In the genomic region with DNA sequence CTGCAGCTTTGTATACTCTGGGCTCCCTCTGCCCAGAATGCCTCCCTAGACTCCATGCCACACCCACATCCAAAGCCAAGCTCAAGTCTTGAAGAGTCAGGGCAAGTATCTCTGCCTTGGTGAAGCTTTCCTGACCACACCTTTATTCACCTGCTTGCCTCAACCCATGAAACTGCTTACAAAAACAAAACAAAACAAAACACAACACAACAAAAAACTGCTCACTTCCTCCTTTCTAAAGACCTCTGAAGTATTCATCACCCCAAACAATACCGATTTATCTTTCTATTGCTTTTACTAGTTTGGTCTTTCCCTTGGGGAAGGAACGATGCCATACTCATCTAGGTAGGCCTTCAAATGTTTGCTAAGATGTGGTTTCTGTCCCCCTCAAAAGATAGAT, we compare ENCODE assay signal across 14 cellular contexts.
"Had no signal": no experiment of that assay in that cellular context is flagged by ENCODE, and none has a peak within 500 bp of the region (broad histone marks: within the 10 kb centered on the region; RNA-seq: fewer than 3 reads in every experiment).

No MANE protein-coding gene starts in this region.

- H3K27ac Mint-ChIP-seq: activated B cell treated with CpG ODN at 0.5 μM for 24 hours; natural killer cell treated with Interleukin-12 subunit alpha and Interleukin-12 subunit beta and Interleukin-15 and Interleukin-18, amount 100 ng/mL, for 72 hours had no signal

- H3K4me3 ChIP-seq: cardiac muscle cell, colonic mucosa, thoracic aorta had no signal

- H3K9me3 ChIP-seq: colonic mucosa, thoracic aorta had no signal

- H3K4me3 Mint-ChIP-seq: activated B cell treated with CpG ODN at 0.5 μM for 24 hours; natural killer cell treated with Interleukin-12 subunit alpha and Interleukin-12 subunit beta and Interleukin-15 and Interleukin-18, amount 100 ng/mL, for 72 hours had no signal

- H3K27me3 ChIP-seq: cardiac muscle cell, colonic mucosa, foreskin keratinocyte had no signal

- H3K4me1 Mint-ChIP-seq: activated B cell treated with CpG ODN at 0.5 μM for 24 hours had no signal

- H3K9me3 Mint-ChIP-seq: activated B cell treated with CpG ODN at 0.5 μM for 24 hours; activated naive CD4-positive, alpha-beta T cell treated with anti-CD3 and anti-CD28 coated beads, Interleukin-2, amount 50 U/mL, for 72 hours; natural killer cell treated with Interleukin-12 subunit alpha and Interleukin-12 subunit beta and Interleukin-15 and Interleukin-18, amount 100 ng/mL, for 72 hours had no signal

- H3K36me3 ChIP-seq: colonic mucosa had no signal

- DNase-seq: activated B cell treated with CpG ODN at 0.5 μM for 24 hours; activated CD4-positive, alpha-beta T cell treated with anti-CD3 and anti-CD28 coated beads for 48 hours; activated CD8-positive, alpha-beta memory T cell treated with anti-CD3 and anti-CD28 coated beads for 24 hours; activated effector memory CD4-positive, alpha-beta T cell treated with Interleukin-2 at 50 U/mL for 16 hours; colonic mucosa; foreskin keratinocyte; glutamatergic neuron; kidney glomerular epithelial cell; mesendoderm; stimulated activated CD4-positive, alpha-beta T cell treated with anti-CD3 and anti-CD28 coated beads, Interleukin-1b, Interleukin-23, amount 100 ng/mL, for 48 hours had no signal

- H3K27ac ChIP-seq: cardiac muscle cell, colonic mucosa, foreskin keratinocyte, thoracic aorta had no signal

- H3K4me1 ChIP-seq: colonic mucosa, foreskin keratinocyte had no signal

- ATAC-seq: activated naive CD4-positive, alpha-beta T cell treated with anti-CD3 and anti-CD28 coated beads, Interleukin-2, amount 50 U/mL, for 72 hours; foreskin keratinocyte; natural killer cell treated with Interleukin-12 subunit alpha and Interleukin-12 subunit beta and Interleukin-15 and Interleukin-18, amount 100 ng/mL, for 72 hours had no signal

- H3K27me3 Mint-ChIP-seq: activated B cell treated with CpG ODN at 0.5 μM for 24 hours; natural killer cell treated with Interleukin-12 subunit alpha and Interleukin-12 subunit beta and Interleukin-15 and Interleukin-18, amount 100 ng/mL, for 72 hours had no signal
